In genomic region chr3:117145677-117146076, GRCh38 we compare ENCODE assay signal across 23 cellular contexts.
"Had no signal": no experiment of that assay in that cellular context is flagged by ENCODE, and none has a peak within 500 bp of the region (broad histone marks: within the 10 kb centered on the region; RNA-seq: fewer than 3 reads in every experiment).

No MANE protein-coding gene starts in this region.

- H3K27me3 ChIP-seq: brain microvascular endothelial cell, SJSA1 had no signal

- DNase-seq: activated CD4-positive, alpha-beta T cell treated with anti-CD3 and anti-CD28 coated beads, Interleukin-2, amount 10 ng/mL, durations not matched to agents 24 days and 14 days; activated CD4-positive, alpha-beta T cell treated with anti-CD3 and anti-CD28 coated beads, Interleukin-2, amount 50 U/mL, for 4 hours; activated CD8-positive, alpha-beta T cell treated with anti-CD3 and anti-CD28 coated beads for 36 hours; activated effector memory CD4-positive, alpha-beta T cell treated with anti-CD3 and anti-CD28 coated beads, Interleukin-2, amount 50 U/mL, for 16 hours; activated naive CD4-positive, alpha-beta T cell; activated T-cell treated with anti-CD3 and anti-CD28 coated beads, Interleukin-2, amount 50 U/mL, for 1 hour; activated T-cell treated with anti-CD3 and anti-CD28 coated beads, Interleukin-2, amount 50 U/mL, for 72 hours; amniotic stem cell; aorta; brain microvascular endothelial cell; central memory CD4-positive, alpha-beta T cell; KG1; MM.1S; MV-4-11; NCI-H1092; NCI-H1436 treated with DMSO at 0.1 percent for 48 hours; NCI-H1694 treated with DMSO at 0.1 percent for 48 hours; NCI-H2029; NCI-H345; NCI-H524 treated with DMSO at 0.1 percent for 48 hours; SHP77 treated with DMSO at 0.1 percent for 48 hours; T1000 had no signal

- H3K4me3 ChIP-seq: SJSA1 had no signal

- H3K27ac ChIP-seq: brain microvascular endothelial cell, SJSA1 had no signal

- H3K4me1 ChIP-seq: SJSA1 had no signal

- H3K36me3 ChIP-seq: brain microvascular endothelial cell, SJSA1 had no signal

- H3K9me3 ChIP-seq: SJSA1 had no signal
